ENCODE assay signal across 2 cellular contexts in genomic region chr2:179910735-179911113, GRCh38.
TF ChIP-seq lines count a peak whose summit lies in the region.

No MANE protein-coding gene starts in this region.

TF ChIP-seq in GM23338, 12 proteins besides CTCF, POLR2A, EP300 and RAD21:
- TF ChIP-seq REST (IDR thresholded peaks at IDR 0.05; ENCODE audit: unreplicated experiment) (no peak), POLR2AphosphoS5 (IDR thresholded peaks at IDR 0.05; ENCODE audit: low read depth) (no peak), JUNB (IDR thresholded peaks at IDR 0.05; ENCODE audit: unreplicated experiment) (no peak), EZH2phosphoT487 (IDR thresholded peaks at IDR 0.05; ENCODE audit: unreplicated experiment) (no peak), NANOG (IDR thresholded peaks at IDR 0.05; ENCODE audit: borderline replicate concordance) (no peak)

TF ChIP-seq in H1, 55 proteins besides CTCF, POLR2A, EP300 and RAD21 (continued from another document):
- no peak for TF ChIP-seq TEAD4 (IDR thresholded peaks at IDR 0.05; ENCODE audit: low read depth, low read length)
- no peak for TF ChIP-seq TBP (IDR thresholded peaks at IDR 0.05; ENCODE audit: low read depth, low read length)
- no peak for TF ChIP-seq BRCA1 (IDR thresholded peaks at IDR 0.05; ENCODE audit: low read depth, low read length)
